ENCODE assay signal across 17 cellular contexts in genomic region chr16:5020551-5020950, GRCh38. TPM values are rescaled to one million over a fixed set of nuclear protein-coding genes. Genes with fewer than 3 reads are reported as not detected.
DNase-seq lines count a peak whose midpoint lies in the region.
"Had no signal": no experiment of that assay in that cellular context is flagged by ENCODE, and none has a peak within 500 bp of the region (broad histone marks: within the 10 kb centered on the region; RNA-seq: fewer than 3 reads in every experiment).

No MANE protein-coding gene starts in this region.

- H3K27me3 Mint-ChIP-seq in activated T-helper 2 cell treated with anti-CD3 and anti-CD28 coated beads, Interferon-gamma antibody, Interleukin-2, Interleukin-4, amounts not matched to agents 10 μg/mL and 5 μg/mL and 100 μg/mL, durations not matched to agents 14 hours and 24 hours and 36 hours (ENCODE audit: low read depth) = no peaks in the 10 kb centered on the region
- H3K27me3 Mint-ChIP-seq: CD4-positive, alpha-beta T cell had no signal

- DNase-seq in head of caudate nucleus = peak; percentile 60 to 95 (median 83)
- peak; percentile 32 for DNase-seq in pons (ENCODE audit: low spot score)
- no peak for DNase-seq in NCI-H2171 (lab: John Stamatoyannopoulos, UW)
- DNase-seq in kidney glomerular epithelial cell (lab: John Stamatoyannopoulos, UW) = no peak
- DNase-seq in NCI-H1092 (lab: John Stamatoyannopoulos, UW) = no peak
- DNase-seq in activated T-helper 2 cell treated with anti-CD3 and anti-CD28 coated beads, Interferon-gamma antibody, Interleukin-2, Interleukin-4, amounts not matched to agents 10 μg/mL and 5 μg/mL and 100 μg/mL, durations not matched to agents 14 hours and 24 hours and 36 hours (ENCODE audit: low spot score) = no peak
- DNase-seq: Calu3; CD4-positive, alpha-beta T cell; DMS79; MG63; NCI-H1930; NCI-H510A; NCI-H82; Right ventricle myocardium superior had no signal

- H3K4me3 ChIP-seq in BLaER1 = no peak overlapping the region
- H3K4me3 ChIP-seq: MG63 had no signal

- intact Hi-C loops in head of caudate nucleus (cut with DNase I) = loop anchor here (5.0 kb wide), 1 partner anchor 58 kb away; no protein-coding TSS in a partner anchor
- intact Hi-C loops in activated T-helper 2 cell treated with anti-CD3 and anti-CD28 coated beads, Interferon-gamma antibody, Interleukin-2, Interleukin-4, amounts not matched to agents 10 μg/mL and 5 μg/mL and 100 μg/mL, durations not matched to agents 14 hours and 24 hours and 36 hours (cut with micrococcal nuclease) = no loop called here

- no peaks in the 10 kb centered on the region for H3K9me3 Mint-ChIP-seq in activated T-helper 2 cell treated with anti-CD3 and anti-CD28 coated beads, Interferon-gamma antibody, Interleukin-2, Interleukin-4, amounts not matched to agents 10 μg/mL and 5 μg/mL and 100 μg/mL, durations not matched to agents 14 hours and 24 hours and 36 hours
- H3K9me3 Mint-ChIP-seq: CD4-positive, alpha-beta T cell had no signal

- H3K27me3 ChIP-seq in BLaER1 = no peaks in the 10 kb centered on the region
- H3K27me3 ChIP-seq: MG63 had no signal

- H3K4me1 Mint-ChIP-seq in activated T-helper 2 cell treated with anti-CD3 and anti-CD28 coated beads, Interferon-gamma antibody, Interleukin-2, Interleukin-4, amounts not matched to agents 10 μg/mL and 5 μg/mL and 100 μg/mL, durations not matched to agents 14 hours and 24 hours and 36 hours (ENCODE audit: low read depth) = no peaks in the 10 kb centered on the region

- H3K27ac ChIP-seq in BLaER1 = no peak overlapping the region
- peak overlapping the region; percentile 74 for H3K27ac ChIP-seq in angular gyrus (ENCODE audit: low read depth, low read length)
- H3K27ac ChIP-seq: KMS-11 had no signal

- peak overlapping the region; percentile 65 for H3K4me2 ChIP-seq in BLaER1
- H3K4me2 ChIP-seq: KMS-11 had no signal

- H3K9ac ChIP-seq in BLaER1 = no peak overlapping the region
- H3K9ac ChIP-seq: KMS-11 had no signal

- H3K4me1 ChIP-seq in BLaER1 = peaks cover 13% of the 10 kb centered on the region

- H3K4me3 Mint-ChIP-seq in activated T-helper 2 cell treated with anti-CD3 and anti-CD28 coated beads, Interferon-gamma antibody, Interleukin-2, Interleukin-4, amounts not matched to agents 10 μg/mL and 5 μg/mL and 100 μg/mL, durations not matched to agents 14 hours and 24 hours and 36 hours (ENCODE audit: low read depth) = no peak overlapping the region
- H3K4me3 Mint-ChIP-seq: CD4-positive, alpha-beta T cell had no signal

- H3K9me3 ChIP-seq in BLaER1 = no peaks in the 10 kb centered on the region
- H3K9me3 ChIP-seq: MG63 had no signal

- H3K36me3 Mint-ChIP-seq in activated T-helper 2 cell treated with anti-CD3 and anti-CD28 coated beads, Interferon-gamma antibody, Interleukin-2, Interleukin-4, amounts not matched to agents 10 μg/mL and 5 μg/mL and 100 μg/mL, durations not matched to agents 14 hours and 24 hours and 36 hours (ENCODE audit: low read depth) = no peaks in the 10 kb centered on the region

- H4K20me1 ChIP-seq in BLaER1 = no peaks in the 10 kb centered on the region

- H3K36me3 ChIP-seq in BLaER1 = no peaks in the 10 kb centered on the region
- H3K36me3 ChIP-seq: MG63 had no signal

- no peak overlapping the region for H3K27ac Mint-ChIP-seq in activated T-helper 2 cell treated with anti-CD3 and anti-CD28 coated beads, Interferon-gamma antibody, Interleukin-2, Interleukin-4, amounts not matched to agents 10 μg/mL and 5 μg/mL and 100 μg/mL, durations not matched to agents 14 hours and 24 hours and 36 hours
- H3K27ac Mint-ChIP-seq: CD4-positive, alpha-beta T cell had no signal

RNA-seq across cellular contexts. Expression of gene NAGPA, which starts 13.2 kb away (rescaled TPM):
- 9.8 and 11.1 TPM in 2 replicates for total RNA-seq in activated T-helper 2 cell treated with anti-CD3 and anti-CD28 coated beads, Interferon-gamma antibody, Interleukin-2, Interleukin-4, amounts not matched to agents 10 μg/mL and 5 μg/mL and 100 μg/mL, durations not matched to agents 14 hours and 24 hours and 36 hours

RNA-seq across cellular contexts. Expression of gene C16orf89, which starts 45.2 kb away (rescaled TPM):
- not detected in 2 replicates for total RNA-seq in activated T-helper 2 cell treated with anti-CD3 and anti-CD28 coated beads, Interferon-gamma antibody, Interleukin-2, Interleukin-4, amounts not matched to agents 10 μg/mL and 5 μg/mL and 100 μg/mL, durations not matched to agents 14 hours and 24 hours and 36 hours
- total RNA-seq: Calu3; CD4-positive, alpha-beta T cell had no signal

RNA-seq across cellular contexts. Expression of gene ALG1, which starts 51.1 kb away (rescaled TPM):
- 29.4 and 35.0 TPM in 2 replicates for total RNA-seq in activated T-helper 2 cell treated with anti-CD3 and anti-CD28 coated beads, Interferon-gamma antibody, Interleukin-2, Interleukin-4, amounts not matched to agents 10 μg/mL and 5 μg/mL and 100 μg/mL, durations not matched to agents 14 hours and 24 hours and 36 hours

Comparison
In these comparisons a context has a peak if more than half of its experiments do, and no peak if none do; other contexts are left out.
1. DNase-seq: peak in head of caudate nucleus (42 of 42) and pons (single experiment); none in NCI-H2171 (single experiment), kidney glomerular epithelial cell (single experiment), NCI-H1092 (single experiment) and activated T-helper 2 cell treated with anti-CD3 and anti-CD28 coated beads, Interferon-gamma antibody, Interleukin-2, Interleukin-4, amounts not matched to agents 10 μg/mL and 5 μg/mL and 100 μg/mL, durations not matched to agents 14 hours and 24 hours and 36 hours (single experiment).